In genomic region chr4:21134994-21135393, GRCh38 we compare ENCODE assay signal across 10 cellular contexts.
DNase-seq lines count a peak whose midpoint lies in the region; ATAC-seq, FAIRE-seq and TF ChIP-seq lines count a peak whose summit lies in the region.
"Had no signal": no experiment of that assay in that cellular context is flagged by ENCODE, and none has a peak within 500 bp of the region (broad histone marks: within the 10 kb centered on the region; RNA-seq: fewer than 3 reads in every experiment).

No MANE protein-coding gene starts in this region.

- peak; percentile 7; the same call in 1 of the 2 replicates for TF ChIP-seq CTCF in Panc1 (IDR thresholded peaks at IDR 0.05)
- TF ChIP-seq CTCF in foreskin keratinocyte (conservative IDR thresholded peaks at IDR 0.05): peak; percentile 62
- no peak for TF ChIP-seq CTCF in stomach (IDR thresholded peaks at IDR 0.05)

- H3K4me3 ChIP-seq in Panc1 (ENCODE audit: low read depth in 2 of 2, low read length in 2 of 2) (no peak overlapping the region), small intestine (ENCODE audit: low read depth in 1 of 2, low read length in 2 of 2) (no peak overlapping the region), stomach (no peak overlapping the region)

- TF ChIP-seq EP300 in stomach (IDR thresholded peaks at IDR 0.05): no peak

- 93 to 98% (median 95%) methylated on average over 2 of the region's 2 CpGs for WGBS in small intestine, 3 donors
- 85 to 94% (median 88%) methylated on average over 2 of the region's 2 CpGs for WGBS in stomach, 5 donors

- CTCF ChIA-PET in Panc1 (lab: Charles Lee): no interaction called here

- H3K9me3 ChIP-seq in Panc1 (ENCODE audit: control insufficient read depth, insufficient read depth, low read depth, low read length): no peaks in the 10 kb centered on the region
- H3K9me3 ChIP-seq in small intestine (ENCODE audit: control insufficient read depth, low read depth): no peaks in the 10 kb centered on the region
- no peaks in the 10 kb centered on the region for H3K9me3 ChIP-seq in stomach

- H3K27ac ChIP-seq in Panc1 (ENCODE audit: low read length) (no peak overlapping the region), foreskin keratinocyte (no peak overlapping the region), small intestine (ENCODE audit: low read depth in 1 of 2, low read length in 1 of 2) (no peak overlapping the region), stomach (no peak overlapping the region)

- intact Hi-C loops in Panc1 (cut with micrococcal nuclease; ENCODE audit: unreplicated experiment): loop anchor here (10.0 kb wide), 1 partner anchor 360 kb away; no protein-coding TSS in a partner anchor
- intact Hi-C loops in stomach (cut with DNase I; ENCODE audit: low total_unique reads): no loop called here

- FAIRE-seq in small intestine (lab: Jason Lieb, UNC): no peak

- H3K36me3 ChIP-seq in Panc1 (ENCODE audit: control insufficient read depth, insufficient read depth, low read length) (no peaks in the 10 kb centered on the region), small intestine (ENCODE audit: control insufficient read depth in 2 of 2, insufficient read depth in 2 of 2, low read length in 2 of 2) (no peaks in the 10 kb centered on the region), stomach (no peaks in the 10 kb centered on the region)

- no peaks in the 10 kb centered on the region for H3K4me1 ChIP-seq in Panc1 (ENCODE audit: control insufficient read depth, insufficient read depth, low read length)
- no peaks in the 10 kb centered on the region for H3K4me1 ChIP-seq in foreskin keratinocyte
- H3K4me1 ChIP-seq in small intestine (ENCODE audit: control insufficient read depth in 2 of 2, insufficient read depth in 1 of 2, low read depth in 1 of 2, low read length in 1 of 2): no peaks in the 10 kb centered on the region
- H3K4me1 ChIP-seq in stomach: no peaks in the 10 kb centered on the region

- no peak for TF ChIP-seq POLR2A in stomach (IDR thresholded peaks at IDR 0.05)

- ATAC-seq in Panc1: no peak
- peak; percentile 68 for ATAC-seq in foreskin keratinocyte
- no peak for ATAC-seq in GM18502 (IDR thresholded peaks at IDR 0.05; ENCODE audit: poor library complexity, unreplicated experiment)
- no peak for ATAC-seq in GM18909 (IDR thresholded peaks at IDR 0.05; ENCODE audit: poor library complexity, unreplicated experiment)
- ATAC-seq: stimulated activated naive B cell treated with anti-CD40 and anti-IgM and Interleukin-4, amounts not matched to agents 10 μg/mL and 1 μg/mL and 100 μg/mL, for 72 hours had no signal

- H3K27me3 ChIP-seq in Panc1 (ENCODE audit: control insufficient read depth, insufficient read depth, low read length) (no peaks in the 10 kb centered on the region), foreskin keratinocyte (no peaks in the 10 kb centered on the region), small intestine (ENCODE audit: control insufficient read depth in 2 of 2, insufficient read depth in 2 of 2, low read length in 2 of 2) (no peaks in the 10 kb centered on the region), stomach (no peaks in the 10 kb centered on the region)

- in situ Hi-C loops in Panc1 (cut with HindIII; ENCODE audit: low pct_unique_long_range_greater_than_20kb, low sequenced_read_pairs): no loop called here

- POLR2A ChIA-PET in Panc1 (lab: Charles Lee): no interaction called here

- peak; percentile 35 for DNase-seq in NOMO-1 treated with DMSO at 0.1 percent for 48 hours (lab: John Stamatoyannopoulos, UW; ENCODE audit: unreplicated experiment)
- no peak for DNase-seq in NOMO-1 treated with dmso at 0.1 percent for 144 hours (lab: John Stamatoyannopoulos, UW; ENCODE audit: unreplicated experiment)
- DNase-seq in Panc1 (ENCODE audit: low read depth, low spot score): no peak
- DNase-seq in foreskin keratinocyte: peak; percentile 12 to 36
- peak; percentile 3 for DNase-seq in small intestine
- no peak for DNase-seq in stomach
- DNase-seq: naive B cell; stimulated activated naive B cell treated with anti-CD40 and anti-IgM and Interleukin-4, amounts not matched to agents 10 μg/mL and 1 μg/mL and 100 μg/mL, for 72 hours had no signal

- BruUV-seq in Panc1 (replicated peaks; lab: Mats Ljungman, UMichigan): no TSS peak

Comparison
In these comparisons a context has a peak if more than half of its experiments do, and no peak if none do; other contexts are left out.
1. DNase-seq: peak in NOMO-1 treated with DMSO at 0.1 percent for 48 hours (single experiment), foreskin keratinocyte (2 of 2) and small intestine (single experiment); none in NOMO-1 treated with dmso at 0.1 percent for 144 hours (single experiment), Panc1 (single experiment) and stomach (single experiment).
2. CTCF ChIP-seq: peak in Panc1 (single experiment) and foreskin keratinocyte (single experiment); none in stomach (0 of 7).